In the genomic region with DNA sequence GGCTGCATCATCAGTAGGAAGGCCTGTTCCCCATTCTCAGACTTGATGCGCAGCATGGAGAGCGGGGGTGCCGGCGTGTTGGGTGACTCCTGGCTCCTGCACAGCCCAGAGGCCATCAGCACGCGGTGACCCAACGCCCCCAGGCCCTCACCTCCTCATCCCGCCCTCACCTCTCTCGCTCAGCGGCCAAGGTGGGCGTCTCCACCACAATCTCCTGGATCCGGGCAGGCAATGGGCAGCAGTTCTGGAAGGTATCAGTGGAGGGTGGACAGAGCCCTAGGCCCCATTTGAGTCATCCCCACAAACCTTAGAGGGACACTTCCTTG, we compare ENCODE assay signal across 12 cellular contexts. TPM values are rescaled to one million over a fixed set of nuclear protein-coding genes. Genes with fewer than 3 reads are reported as not detected.
DNase-seq lines count a peak whose midpoint lies in the region; ATAC-seq and TF ChIP-seq lines count a peak whose summit lies in the region.
"Had no signal": no experiment of that assay in that cellular context is flagged by ENCODE, and none has a peak within 500 bp of the region (broad histone marks: within the 10 kb centered on the region; RNA-seq: fewer than 3 reads in every experiment).

No MANE protein-coding gene starts in this region.

- ATAC-seq in gastroesophageal sphincter (no peak), GM18498 (IDR thresholded peaks at IDR 0.05; ENCODE audit: unreplicated experiment) (no peak)
- no peak for ATAC-seq in stimulated activated memory B cell treated with anti-CD40 and anti-IgM and Interleukin-4, amounts not matched to agents 10 μg/mL and 1 μg/mL and 100 μg/mL, for 72 hours

- no peak overlapping the region for H3K4me3 ChIP-seq in gastroesophageal sphincter
- H3K4me3 ChIP-seq: lung, MG63 had no signal

- POLR2A ChIA-PET in activated CD4-positive, alpha-beta memory T cell treated with anti-CD3 and anti-CD28 coated beads for 36 hours (lab: Charles Lee), result no interaction called here

- no peak for TF ChIP-seq POLR2A in gastroesophageal sphincter (IDR thresholded peaks at IDR 0.05)

- peak overlapping the region in 3 of 4 donors; percentile 95 to 97 (median 95) for H3K27ac ChIP-seq in gastroesophageal sphincter

- 0% methylated on average over 1 of the region's 12 CpGs; no CpG with 5 or more reads in 1 of the 2 donors for WGBS in gastroesophageal sphincter (ENCODE audit: low coverage in 1 of 2), 2 donors

- peak overlapping the region; percentile 87 for H3K4me3 Mint-ChIP-seq in activated T-cell treated with anti-CD3 and anti-CD28 coated beads, Interleukin-2, amount 50 U/mL, for 24 hours
- no peak overlapping the region for H3K4me3 Mint-ChIP-seq in activated CD4-positive, alpha-beta memory T cell treated with anti-CD3 and anti-CD28 coated beads for 36 hours
- peak overlapping the region; percentile 22 for H3K4me3 Mint-ChIP-seq in stimulated activated memory B cell treated with anti-CD40 and anti-IgM and Interleukin-4, amounts not matched to agents 10 μg/mL and 1 μg/mL and 100 μg/mL, for 72 hours

- no peak for TF ChIP-seq CTCF in gastroesophageal sphincter (IDR thresholded peaks at IDR 0.05)

- H3K36me3 ChIP-seq in gastroesophageal sphincter, result no peaks in the 10 kb centered on the region

- peaks cover 0 to 89% (median 53%) of the 10 kb centered on the region in 3 donors for H3K4me1 ChIP-seq in gastroesophageal sphincter

- H3K27ac Mint-ChIP-seq in activated T-cell treated with anti-CD3 and anti-CD28 coated beads, Interleukin-2, amount 50 U/mL, for 24 hours, result peak overlapping the region; percentile 98
- peak overlapping the region; percentile 98 for H3K27ac Mint-ChIP-seq in activated CD4-positive, alpha-beta memory T cell treated with anti-CD3 and anti-CD28 coated beads for 36 hours
- H3K27ac Mint-ChIP-seq in stimulated activated memory B cell treated with anti-CD40 and anti-IgM and Interleukin-4, amounts not matched to agents 10 μg/mL and 1 μg/mL and 100 μg/mL, for 72 hours, result peak overlapping the region; percentile 88

- no peak for DNase-seq in activated T-cell treated with anti-CD3 and anti-CD28 coated beads, Interleukin-2, amount 50 U/mL, for 24 hours
- no peak for DNase-seq in activated T-cell treated with anti-CD3 and anti-CD28 coated beads, Interleukin-2, amount 50 U/mL, for 48 hours
- DNase-seq in activated CD4-positive, alpha-beta memory T cell treated with anti-CD3 and anti-CD28 coated beads for 36 hours, result no peak
- DNase-seq in activated effector memory CD4-positive, alpha-beta T cell treated with Interleukin-2 at 50 U/mL for 16 hours, result no peak
- DNase-seq in superior temporal gyrus (ENCODE audit: extremely low spot score), result no peak
- DNase-seq: foreskin melanocyte, MG63, NCI-H446 treated with DMSO at 0.1 percent for 48 hours had no signal

- H3K9me3 Mint-ChIP-seq in activated T-cell treated with anti-CD3 and anti-CD28 coated beads, Interleukin-2, amount 50 U/mL, for 24 hours, result no peaks in the 10 kb centered on the region
- no peaks in the 10 kb centered on the region for H3K9me3 Mint-ChIP-seq in activated CD4-positive, alpha-beta memory T cell treated with anti-CD3 and anti-CD28 coated beads for 36 hours
- no peaks in the 10 kb centered on the region for H3K9me3 Mint-ChIP-seq in stimulated activated memory B cell treated with anti-CD40 and anti-IgM and Interleukin-4, amounts not matched to agents 10 μg/mL and 1 μg/mL and 100 μg/mL, for 72 hours

- H3K27me3 Mint-ChIP-seq in activated T-cell treated with anti-CD3 and anti-CD28 coated beads, Interleukin-2, amount 50 U/mL, for 24 hours, result no peaks in the 10 kb centered on the region
- no peaks in the 10 kb centered on the region for H3K27me3 Mint-ChIP-seq in activated CD4-positive, alpha-beta memory T cell treated with anti-CD3 and anti-CD28 coated beads for 36 hours
- H3K27me3 Mint-ChIP-seq in stimulated activated memory B cell treated with anti-CD40 and anti-IgM and Interleukin-4, amounts not matched to agents 10 μg/mL and 1 μg/mL and 100 μg/mL, for 72 hours, result no peaks in the 10 kb centered on the region

- intact Hi-C loops in activated CD4-positive, alpha-beta memory T cell treated with anti-CD3 and anti-CD28 coated beads for 36 hours (cut with micrococcal nuclease), result loop anchor here (10.0 kb wide), 1 partner anchor 412 kb away; the partner anchor contains the start of gene ARID1A

- CTCF ChIA-PET in activated CD4-positive, alpha-beta memory T cell treated with anti-CD3 and anti-CD28 coated beads for 36 hours (lab: Charles Lee), result interaction anchor here (22.4 kb wide), 1 partner anchor 34 kb away, joined by 886 read pairs; the partner anchor contains the start of genes CD52 and UBXN11

- H3K27me3 ChIP-seq in gastroesophageal sphincter, result no peaks in the 10 kb centered on the region
- H3K27me3 ChIP-seq: MG63 had no signal

- peaks cover 90% of the 10 kb centered on the region for H3K4me1 Mint-ChIP-seq in activated T-cell treated with anti-CD3 and anti-CD28 coated beads, Interleukin-2, amount 50 U/mL, for 24 hours (ENCODE audit: low read depth)
- H3K4me1 Mint-ChIP-seq in activated CD4-positive, alpha-beta memory T cell treated with anti-CD3 and anti-CD28 coated beads for 36 hours (ENCODE audit: low read depth), result peaks cover 86% of the 10 kb centered on the region
- H3K4me1 Mint-ChIP-seq in stimulated activated memory B cell treated with anti-CD40 and anti-IgM and Interleukin-4, amounts not matched to agents 10 μg/mL and 1 μg/mL and 100 μg/mL, for 72 hours, result peaks cover 88% of the 10 kb centered on the region

- TF ChIP-seq EP300 in gastroesophageal sphincter (IDR thresholded peaks at IDR 0.05), result no peak

- no peaks in the 10 kb centered on the region for H3K9me3 ChIP-seq in gastroesophageal sphincter
- H3K9me3 ChIP-seq: MG63 had no signal

- H3K36me3 Mint-ChIP-seq in activated T-cell treated with anti-CD3 and anti-CD28 coated beads, Interleukin-2, amount 50 U/mL, for 24 hours (ENCODE audit: low read depth), result peaks cover 80% of the 10 kb centered on the region
- peaks cover 42% of the 10 kb centered on the region for H3K36me3 Mint-ChIP-seq in activated CD4-positive, alpha-beta memory T cell treated with anti-CD3 and anti-CD28 coated beads for 36 hours
- H3K36me3 Mint-ChIP-seq in stimulated activated memory B cell treated with anti-CD40 and anti-IgM and Interleukin-4, amounts not matched to agents 10 μg/mL and 1 μg/mL and 100 μg/mL, for 72 hours, result peaks cover 43% of the 10 kb centered on the region

RNA-seq across cellular contexts. Expression of gene SH3BGRL3, which starts 2.8 kb away (rescaled TPM):
- total RNA-seq in activated CD4-positive, alpha-beta memory T cell treated with anti-CD3 and anti-CD28 coated beads for 36 hours, result 100 to 1,000 TPM; 305 to 320 TPM
- total RNA-seq in gastroesophageal sphincter, result 10 to 100 TPM; 31.6 to 60.2 (median 44.0) TPM

RNA-seq across cellular contexts. Expression of gene UBXN11, which starts 23.8 kb away (rescaled TPM):
- 10 to 100 TPM; 24.5 to 26.1 TPM for total RNA-seq in activated CD4-positive, alpha-beta memory T cell treated with anti-CD3 and anti-CD28 coated beads for 36 hours
- total RNA-seq in gastroesophageal sphincter, result 10 to 100 TPM in 2 of 4 donors, 1 to 10 TPM in 2; 3.7 to 12.1 (median 10.5) TPM

RNA-seq across cellular contexts. Expression of gene CD52, which starts 35.1 kb away (rescaled TPM):
- total RNA-seq in activated CD4-positive, alpha-beta memory T cell treated with anti-CD3 and anti-CD28 coated beads for 36 hours, result 100 to 1,000 TPM; 261 to 291 TPM
- total RNA-seq in gastroesophageal sphincter, result 1 to 10 TPM in 3 of 4 donors, not detected in 1; 1.8 to 2.7 (median 2.2) TPM

RNA-seq across cellular contexts. Expression of gene CEP85, which starts 48.7 kb away (rescaled TPM):
- 10 to 100 TPM; 30.3 to 32.6 TPM for total RNA-seq in activated CD4-positive, alpha-beta memory T cell treated with anti-CD3 and anti-CD28 coated beads for 36 hours
- 1 to 10 TPM; 1.3 to 6.8 (median 4.7) TPM for total RNA-seq in gastroesophageal sphincter

Comparison
In these comparisons a context has a peak if more than half of its experiments do, and no peak if none do; other contexts are left out.
1. RNA of gene SH3BGRL3, which starts 2.8 kb away (total RNA-seq): 305 to 320 TPM in activated CD4-positive, alpha-beta memory T cell treated with anti-CD3 and anti-CD28 coated beads for 36 hours; 31.6 to 60.2 TPM in gastroesophageal sphincter; every median in the first group is over 4 times any median in the second.
2. RNA of gene CD52, which starts 35.1 kb away (total RNA-seq): 261 to 291 TPM in activated CD4-positive, alpha-beta memory T cell treated with anti-CD3 and anti-CD28 coated beads for 36 hours; 1.8 to 2.7 TPM in gastroesophageal sphincter; every median in the first group is over 10 times any median in the second.
3. Peak in every context shown above with its lines, with median percentiles within 50 percentile points of each other: H3K27ac Mint-ChIP-seq.